Comparison of ENCODE assay signal across 8 cellular contexts in genomic region chrX:131778269-131779218, GRCh38.
A peak's percentile ranks its signal among the peaks of the same experiment; 100 is the strongest.
DNase-seq lines count a peak whose midpoint lies in the region; ATAC-seq and TF ChIP-seq lines count a peak whose summit lies in the region.

No MANE protein-coding gene starts in this region.

- ATAC-seq in HG03354 (IDR thresholded peaks at IDR 0.05; ENCODE audit: poor library complexity, severe bottlenecking, unreplicated experiment) (peak; percentile 78), HG02623 (IDR thresholded peaks at IDR 0.05; ENCODE audit: unreplicated experiment) (no peak), GM19328 (IDR thresholded peaks at IDR 0.05; ENCODE audit: unreplicated experiment) (no peak)

- no peak overlapping the region for H2AFZ ChIP-seq in trophoblast cell (ENCODE audit: insufficient read depth, low read length, poor library complexity)

- in situ Hi-C loops in astrocyte of the cerebellum (cut with HindIII; ENCODE audit: low sequenced_read_pairs): no loop called here

- TF ChIP-seq CTCF in GM12873 (IDR thresholded peaks at IDR 0.05; ENCODE audit: insufficient read depth, low read depth, low read length, missing control alignments) (peak; percentile 41), astrocyte of the cerebellum (IDR thresholded peaks at IDR 0.05; ENCODE audit: low read depth, low read length, missing control alignments) (peak; percentile 29)

- H2BK12ac ChIP-seq in trophoblast cell (ENCODE audit: low read length): no peak overlapping the region

- no peak overlapping the region for H3K27ac ChIP-seq in trophoblast cell (ENCODE audit: low read depth, low read length)

- H3K4ac ChIP-seq in trophoblast cell (ENCODE audit: low read depth, low read length): no peak overlapping the region

- H3K79me2 ChIP-seq in trophoblast cell (ENCODE audit: control insufficient read depth, insufficient read depth, low read length, poor library complexity): no peaks in the 10 kb centered on the region

- WGBS in trophoblast cell (ENCODE audit: extremely low coverage, insufficient coverage, insufficient read length): no CpG with 5 or more reads among the region's 18 CpGs

- H3K9me3 ChIP-seq in trophoblast cell (ENCODE audit: insufficient read depth, low read depth, low read length): no peaks in the 10 kb centered on the region

- H2AK5ac ChIP-seq in trophoblast cell (ENCODE audit: low read length): no peak overlapping the region

- H4K91ac ChIP-seq in trophoblast cell (ENCODE audit: low read depth, low read length): no peak overlapping the region

- H3K36me3 ChIP-seq in trophoblast cell (ENCODE audit: control insufficient read depth in 1 of 2, insufficient read depth in 2 of 2, low read length in 2 of 2): peaks cover 0 to 2% of the 10 kb centered on the region in 2 experiments

- no peaks in the 10 kb centered on the region for H3K27me3 ChIP-seq in trophoblast cell (ENCODE audit: insufficient read depth, low read length)

- H3K4me3 ChIP-seq in astrocyte of the cerebellum (ENCODE audit: low read depth, low read length) (peak overlapping the region; percentile 33), trophoblast cell (ENCODE audit: low read depth, low read length) (no peak overlapping the region)

- H3K23ac ChIP-seq in trophoblast cell (ENCODE audit: low read length): no peak overlapping the region

- no peaks in the 10 kb centered on the region for H3K4me1 ChIP-seq in trophoblast cell (ENCODE audit: control insufficient read depth in 1 of 2, insufficient read depth in 2 of 2, low read length in 2 of 2)

- H3K14ac ChIP-seq in trophoblast cell (ENCODE audit: low read length): no peak overlapping the region

- H4K8ac ChIP-seq in trophoblast cell (ENCODE audit: low read depth, low read length): no peak overlapping the region

- no peaks in the 10 kb centered on the region for H3K79me1 ChIP-seq in trophoblast cell (ENCODE audit: low read length)

- H3K9ac ChIP-seq in trophoblast cell (ENCODE audit: low read length): no peak overlapping the region

- no peak overlapping the region for H3K18ac ChIP-seq in trophoblast cell (ENCODE audit: low read length)

- H3K4me2 ChIP-seq in trophoblast cell (ENCODE audit: low read length): no peak overlapping the region

- DNase-seq in astrocyte of the cerebellum (ENCODE audit: low read depth) (peak; percentile 78), trophoblast cell (peak; percentile 8 to 95), hepatic stellate cell (ENCODE audit: low spot score) (no peak), D341Med (ENCODE audit: low spot score) (no peak)

- H2BK5ac ChIP-seq in trophoblast cell (ENCODE audit: low read depth, low read length, poor library complexity): no peak overlapping the region

- H2BK120ac ChIP-seq in trophoblast cell (ENCODE audit: insufficient read depth, low read length, poor library complexity): no peak overlapping the region

- H4K12ac ChIP-seq in trophoblast cell (ENCODE audit: low read depth, low read length): no peak overlapping the region

Comparison
In these comparisons a context has a peak if more than half of its experiments do, and no peak if none do; other contexts are left out.
1. DNase-seq: peak in astrocyte of the cerebellum (single experiment) and trophoblast cell (2 of 2); none in hepatic stellate cell (single experiment) and D341Med (single experiment).